1 cellular context compared by ENCODE assay signal in genomic region chr15:101156509-101157159, GRCh38.
TF ChIP-seq lines count a peak whose summit lies in the region.

No MANE protein-coding gene starts in this region.

TF ChIP-seq in GM12878, 131 proteins besides CTCF, POLR2A, EP300 and RAD21 (continued from another document):
- TF ChIP-seq, protein P1, sequence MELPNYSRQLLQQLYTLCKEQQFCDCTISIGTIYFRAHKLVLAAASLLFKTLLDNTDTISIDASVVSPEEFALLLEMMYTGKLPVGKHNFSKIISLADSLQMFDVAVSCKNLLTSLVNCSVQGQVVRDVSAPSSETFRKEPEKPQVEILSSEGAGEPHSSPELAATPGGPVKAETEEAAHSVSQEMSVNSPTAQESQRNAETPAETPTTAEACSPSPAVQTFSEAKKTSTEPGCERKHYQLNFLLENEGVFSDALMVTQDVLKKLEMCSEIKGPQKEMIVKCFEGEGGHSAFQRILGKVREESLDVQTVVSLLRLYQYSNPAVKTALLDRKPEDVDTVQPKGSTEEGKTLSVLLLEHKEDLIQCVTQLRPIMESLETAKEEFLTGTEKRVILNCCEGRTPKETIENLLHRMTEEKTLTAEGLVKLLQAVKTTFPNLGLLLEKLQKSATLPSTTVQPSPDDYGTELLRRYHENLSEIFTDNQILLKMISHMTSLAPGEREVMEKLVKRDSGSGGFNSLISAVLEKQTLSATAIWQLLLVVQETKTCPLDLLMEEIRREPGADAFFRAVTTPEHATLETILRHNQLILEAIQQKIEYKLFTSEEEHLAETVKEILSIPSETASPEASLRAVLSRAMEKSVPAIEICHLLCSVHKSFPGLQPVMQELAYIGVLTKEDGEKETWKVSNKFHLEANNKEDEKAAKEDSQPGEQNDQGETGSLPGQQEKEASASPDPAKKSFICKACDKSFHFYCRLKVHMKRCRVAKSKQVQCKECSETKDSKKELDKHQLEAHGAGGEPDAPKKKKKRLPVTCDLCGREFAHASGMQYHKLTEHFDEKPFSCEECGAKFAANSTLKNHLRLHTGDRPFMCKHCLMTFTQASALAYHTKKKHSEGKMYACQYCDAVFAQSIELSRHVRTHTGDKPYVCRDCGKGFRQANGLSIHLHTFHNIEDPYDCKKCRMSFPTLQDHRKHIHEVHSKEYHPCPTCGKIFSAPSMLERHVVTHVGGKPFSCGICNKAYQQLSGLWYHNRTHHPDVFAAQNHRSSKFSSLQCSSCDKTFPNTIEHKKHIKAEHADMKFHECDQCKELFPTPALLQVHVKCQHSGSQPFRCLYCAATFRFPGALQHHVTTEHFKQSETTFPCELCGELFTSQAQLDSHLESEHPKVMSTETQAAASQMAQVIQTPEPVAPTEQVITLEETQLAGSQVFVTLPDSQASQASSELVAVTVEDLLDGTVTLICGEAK (IDR thresholded peaks at IDR 0.05; ENCODE audit: borderline replicate concordance), result no peak
- TF ChIP-seq STAT3 (IDR thresholded peaks at IDR 0.05; ENCODE audit: low read depth, low read length), result no peak
- TF ChIP-seq CHD2 (IDR thresholded peaks at IDR 0.05; ENCODE audit: borderline replicate concordance, low read depth, low read length), result no peak
- TF ChIP-seq MEF2B (IDR thresholded peaks at IDR 0.05; ENCODE audit: partially characterized antibody, poor library complexity, severe bottlenecking), result peak; percentile 99
- TF ChIP-seq SRF (IDR thresholded peaks at IDR 0.05; ENCODE audit: low read depth in 2 of 2, low read length in 2 of 2), result no peak
- peak; percentile 95 for TF ChIP-seq TCF12 (IDR thresholded peaks at IDR 0.05; ENCODE audit: low read depth, low read length)
- no peak for TF ChIP-seq POLR2AphosphoS2 (IDR thresholded peaks at IDR 0.05; ENCODE audit: low read depth, low read length)
- 0 out of 4 replicates have a peak, but pooled peaks of 1 of the 2 experiments have one; percentile 50 for TF ChIP-seq CEBPB (IDR thresholded peaks at IDR 0.05; ENCODE audit: borderline replicate concordance in 1 of 2, low read depth in 2 of 2, low read length in 2 of 2)
- no peak for TF ChIP-seq CBX3 (IDR thresholded peaks at IDR 0.05; ENCODE audit: borderline replicate concordance, low read depth)
- TF ChIP-seq NR2C1 (IDR thresholded peaks at IDR 0.05), result no peak
- no peak for TF ChIP-seq MXI1 (IDR thresholded peaks at IDR 0.05; ENCODE audit: low read depth, low read length)
- TF ChIP-seq ZNF207 (IDR thresholded peaks at IDR 0.05; ENCODE audit: borderline replicate concordance), result no peak
- no peak for TF ChIP-seq SMC3 (IDR thresholded peaks at IDR 0.05; ENCODE audit: borderline replicate concordance, low read length)
- no peak for TF ChIP-seq HSF1 (IDR thresholded peaks at IDR 0.05; ENCODE audit: low read depth, low read length)
- TF ChIP-seq ELK1 (IDR thresholded peaks at IDR 0.05; ENCODE audit: low read depth, low read length), result no peak
- no peak; the same call in 1 of the 2 replicates for TF ChIP-seq RAD51 (IDR thresholded peaks at IDR 0.05)
- no peak for TF ChIP-seq ASH2L (IDR thresholded peaks at IDR 0.05; ENCODE audit: borderline replicate concordance, low read depth)
- peak; percentile 73 for TF ChIP-seq YY1 (IDR thresholded peaks at IDR 0.05; ENCODE audit: low read depth, low read length)
- TF ChIP-seq PRDM15 (CRISPR knock-in tag; IDR thresholded peaks at IDR 0.05), result no peak
- 0 out of 2 replicates have a peak, but pooled peaks have one; percentile 73 for TF ChIP-seq BCL11A (IDR thresholded peaks at IDR 0.05; ENCODE audit: low read depth, low read length)
- TF ChIP-seq NRF1 (conservative IDR thresholded peaks at IDR 0.05; ENCODE audit: low read depth, low read length), result no peak
- TF ChIP-seq CHD1 (IDR thresholded peaks at IDR 0.05; ENCODE audit: low read depth, low read length), result no peak
- TF ChIP-seq, protein P2, sequence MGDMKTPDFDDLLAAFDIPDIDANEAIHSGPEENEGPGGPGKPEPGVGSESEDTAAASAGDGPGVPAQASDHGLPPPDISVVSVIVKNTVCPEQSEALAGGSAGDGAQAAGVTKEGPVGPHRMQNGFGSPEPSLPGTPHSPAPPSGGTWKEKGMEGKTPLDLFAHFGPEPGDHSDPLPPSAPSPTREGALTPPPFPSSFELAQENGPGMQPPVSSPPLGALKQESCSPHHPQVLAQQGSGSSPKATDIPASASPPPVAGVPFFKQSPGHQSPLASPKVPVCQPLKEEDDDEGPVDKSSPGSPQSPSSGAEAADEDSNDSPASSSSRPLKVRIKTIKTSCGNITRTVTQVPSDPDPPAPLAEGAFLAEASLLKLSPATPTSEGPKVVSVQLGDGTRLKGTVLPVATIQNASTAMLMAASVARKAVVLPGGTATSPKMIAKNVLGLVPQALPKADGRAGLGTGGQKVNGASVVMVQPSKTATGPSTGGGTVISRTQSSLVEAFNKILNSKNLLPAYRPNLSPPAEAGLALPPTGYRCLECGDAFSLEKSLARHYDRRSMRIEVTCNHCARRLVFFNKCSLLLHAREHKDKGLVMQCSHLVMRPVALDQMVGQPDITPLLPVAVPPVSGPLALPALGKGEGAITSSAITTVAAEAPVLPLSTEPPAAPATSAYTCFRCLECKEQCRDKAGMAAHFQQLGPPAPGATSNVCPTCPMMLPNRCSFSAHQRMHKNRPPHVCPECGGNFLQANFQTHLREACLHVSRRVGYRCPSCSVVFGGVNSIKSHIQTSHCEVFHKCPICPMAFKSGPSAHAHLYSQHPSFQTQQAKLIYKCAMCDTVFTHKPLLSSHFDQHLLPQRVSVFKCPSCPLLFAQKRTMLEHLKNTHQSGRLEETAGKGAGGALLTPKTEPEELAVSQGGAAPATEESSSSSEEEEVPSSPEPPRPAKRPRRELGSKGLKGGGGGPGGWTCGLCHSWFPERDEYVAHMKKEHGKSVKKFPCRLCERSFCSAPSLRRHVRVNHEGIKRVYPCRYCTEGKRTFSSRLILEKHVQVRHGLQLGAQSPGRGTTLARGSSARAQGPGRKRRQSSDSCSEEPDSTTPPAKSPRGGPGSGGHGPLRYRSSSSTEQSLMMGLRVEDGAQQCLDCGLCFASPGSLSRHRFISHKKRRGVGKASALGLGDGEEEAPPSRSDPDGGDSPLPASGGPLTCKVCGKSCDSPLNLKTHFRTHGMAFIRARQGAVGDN (IDR thresholded peaks at IDR 0.05), result no peak
- TF ChIP-seq, protein P3, sequence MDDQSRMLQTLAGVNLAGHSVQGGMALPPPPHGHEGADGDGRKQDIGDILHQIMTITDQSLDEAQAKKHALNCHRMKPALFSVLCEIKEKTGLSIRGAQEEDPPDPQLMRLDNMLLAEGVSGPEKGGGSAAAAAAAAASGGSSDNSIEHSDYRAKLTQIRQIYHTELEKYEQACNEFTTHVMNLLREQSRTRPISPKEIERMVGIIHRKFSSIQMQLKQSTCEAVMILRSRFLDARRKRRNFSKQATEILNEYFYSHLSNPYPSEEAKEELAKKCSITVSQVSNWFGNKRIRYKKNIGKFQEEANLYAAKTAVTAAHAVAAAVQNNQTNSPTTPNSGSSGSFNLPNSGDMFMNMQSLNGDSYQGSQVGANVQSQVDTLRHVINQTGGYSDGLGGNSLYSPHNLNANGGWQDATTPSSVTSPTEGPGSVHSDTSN (IDR thresholded peaks at IDR 0.05; ENCODE audit: insufficient replicate concordance, low read depth, low read length), result peak; percentile 65
- TF ChIP-seq, protein P4, sequence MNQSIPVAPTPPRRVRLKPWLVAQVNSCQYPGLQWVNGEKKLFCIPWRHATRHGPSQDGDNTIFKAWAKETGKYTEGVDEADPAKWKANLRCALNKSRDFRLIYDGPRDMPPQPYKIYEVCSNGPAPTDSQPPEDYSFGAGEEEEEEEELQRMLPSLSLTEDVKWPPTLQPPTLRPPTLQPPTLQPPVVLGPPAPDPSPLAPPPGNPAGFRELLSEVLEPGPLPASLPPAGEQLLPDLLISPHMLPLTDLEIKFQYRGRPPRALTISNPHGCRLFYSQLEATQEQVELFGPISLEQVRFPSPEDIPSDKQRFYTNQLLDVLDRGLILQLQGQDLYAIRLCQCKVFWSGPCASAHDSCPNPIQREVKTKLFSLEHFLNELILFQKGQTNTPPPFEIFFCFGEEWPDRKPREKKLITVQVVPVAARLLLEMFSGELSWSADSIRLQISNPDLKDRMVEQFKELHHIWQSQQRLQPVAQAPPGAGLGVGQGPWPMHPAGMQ (IDR thresholded peaks at IDR 0.05; ENCODE audit: borderline replicate concordance), result no peak
- no peak for TF ChIP-seq ZSCAN29 (IDR thresholded peaks at IDR 0.05)
- TF ChIP-seq POU2F2 (IDR thresholded peaks at IDR 0.05; ENCODE audit: borderline replicate concordance, low read depth, low read length), result peak; percentile 95
- peak; percentile 70; the same call in 1 of the 2 replicates for TF ChIP-seq IRF4 (IDR thresholded peaks at IDR 0.05; ENCODE audit: low read depth, low read length)
- TF ChIP-seq, protein P5, sequence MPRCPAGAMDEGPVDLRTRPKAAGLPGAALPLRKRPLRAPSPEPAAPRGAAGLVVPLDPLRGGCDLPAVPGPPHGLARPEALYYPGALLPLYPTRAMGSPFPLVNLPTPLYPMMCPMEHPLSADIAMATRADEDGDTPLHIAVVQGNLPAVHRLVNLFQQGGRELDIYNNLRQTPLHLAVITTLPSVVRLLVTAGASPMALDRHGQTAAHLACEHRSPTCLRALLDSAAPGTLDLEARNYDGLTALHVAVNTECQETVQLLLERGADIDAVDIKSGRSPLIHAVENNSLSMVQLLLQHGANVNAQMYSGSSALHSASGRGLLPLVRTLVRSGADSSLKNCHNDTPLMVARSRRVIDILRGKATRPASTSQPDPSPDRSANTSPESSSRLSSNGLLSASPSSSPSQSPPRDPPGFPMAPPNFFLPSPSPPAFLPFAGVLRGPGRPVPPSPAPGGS (IDR thresholded peaks at IDR 0.05; ENCODE audit: borderline replicate concordance, insufficient read depth, low read depth, low read length, poor library complexity, severe bottlenecking), result peak; percentile 64
- TF ChIP-seq YBX1 (IDR thresholded peaks at IDR 0.05), result no peak
- no peak; the same call in 1 of the 2 replicates for TF ChIP-seq NR2F1 (conservative IDR thresholded peaks at IDR 0.05)
- no peak for TF ChIP-seq ZNF384 (IDR thresholded peaks at IDR 0.05; ENCODE audit: borderline replicate concordance, low read depth, low read length)
- 0 out of 2 replicates have a peak, but pooled peaks have one; percentile 21 for TF ChIP-seq LARP7 (IDR thresholded peaks at IDR 0.05)
- TF ChIP-seq RFX5 (IDR thresholded peaks at IDR 0.05; ENCODE audit: low read depth, low read length), result no peak
- TF ChIP-seq KLF5 (IDR thresholded peaks at IDR 0.05; ENCODE audit: partially characterized antibody), result no peak
- no peak for TF ChIP-seq REST (IDR thresholded peaks at IDR 0.05; ENCODE audit: low read depth, low read length)
